ENCODE assay signal across 8 cellular contexts in the genomic region with DNA sequence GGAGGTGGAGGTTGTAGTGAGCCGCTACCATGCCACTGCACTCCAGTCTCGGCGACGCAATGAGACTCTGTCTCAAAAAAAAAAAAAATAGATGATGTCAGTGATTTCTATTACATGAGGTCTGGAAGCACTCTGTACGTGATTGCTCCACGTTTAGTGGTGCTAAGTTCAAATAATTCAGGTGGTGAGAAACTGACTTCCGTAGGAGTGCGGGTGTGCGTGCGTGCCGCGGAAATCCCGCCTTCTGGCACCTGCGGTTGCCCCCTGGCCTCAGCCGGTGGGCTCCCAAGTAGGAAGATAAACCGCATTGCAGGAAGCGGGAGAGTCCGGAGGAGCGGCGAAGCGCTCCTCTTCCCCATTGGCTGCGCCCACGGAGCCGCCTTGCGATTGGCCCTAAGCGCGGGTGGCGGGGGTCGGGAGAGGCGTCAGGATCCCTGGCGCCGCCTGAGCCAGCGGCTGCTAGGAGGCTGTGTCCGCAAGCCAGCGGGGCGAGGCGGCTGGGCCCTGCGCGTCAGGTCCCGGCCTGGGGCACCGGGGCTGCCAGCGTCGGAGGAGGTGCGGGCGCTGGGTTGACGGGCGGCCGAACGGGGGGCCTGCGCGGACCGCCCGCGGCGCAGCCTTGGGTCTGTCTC. TPM values are rescaled to one million over a fixed set of nuclear protein-coding genes. Genes with fewer than 3 reads are reported as not detected.
DNase-seq lines count a peak whose midpoint lies in the region; ATAC-seq and TF ChIP-seq lines count a peak whose summit lies in the region.
"Not testable (repeated sequence)": the region's sequence is repeated elsewhere in the genome, so short reads cannot be mapped to it uniquely, and the experiment has no call there.

No MANE protein-coding gene starts in this region.

- TF ChIP-seq CTCF in endodermal cell (conservative IDR thresholded peaks at IDR 0.05), result not testable (repeated sequence)

- not testable (repeated sequence) for H3K9ac ChIP-seq in endodermal cell (ENCODE audit: extremely low read depth, low read length, poor library complexity, severe bottlenecking)

- not testable (repeated sequence) for H3K4me1 ChIP-seq in endodermal cell (ENCODE audit: control insufficient read depth, insufficient read depth, low read length)

- not testable (repeated sequence) for H3K9me3 Mint-ChIP-seq in activated T-cell treated with anti-CD3 and anti-CD28 coated beads, Interleukin-2, amount 50 U/mL, for 72 hours; endodermal cell

- H3K27ac Mint-ChIP-seq in activated T-cell treated with anti-CD3 and anti-CD28 coated beads, Interleukin-2, amount 50 U/mL, for 72 hours; endodermal cell: not testable (repeated sequence)

- not testable (repeated sequence) for H3K36me3 ChIP-seq in endodermal cell (ENCODE audit: control insufficient read depth, insufficient read depth, low read length)

- H3K4me3 ChIP-seq in endodermal cell (ENCODE audit: low read length), result peak overlapping the region; percentile 60

- H3K9me3 ChIP-seq in endodermal cell (ENCODE audit: control insufficient read depth, low read length), result not testable (repeated sequence)

- peaks cover 32% of the 10 kb centered on the region for H3K27me3 Mint-ChIP-seq in activated T-cell treated with anti-CD3 and anti-CD28 coated beads, Interleukin-2, amount 50 U/mL, for 72 hours (ENCODE audit: low read depth)
- peaks cover 23% of the 10 kb centered on the region for H3K27me3 Mint-ChIP-seq in endodermal cell (ENCODE audit: insufficient read depth)

- H3K36me3 Mint-ChIP-seq in activated T-cell treated with anti-CD3 and anti-CD28 coated beads, Interleukin-2, amount 50 U/mL, for 72 hours (ENCODE audit: insufficient read depth in 2 of 2); endodermal cell (ENCODE audit: low read depth): not testable (repeated sequence)

- not testable (repeated sequence) for H3K27me3 ChIP-seq in endodermal cell (ENCODE audit: control insufficient read depth, insufficient read depth, low read length, poor library complexity, severe bottlenecking)

- not testable (repeated sequence) for H3K27ac ChIP-seq in endodermal cell (ENCODE audit: low read depth, low read length)

- peaks cover 12% of the 10 kb centered on the region for H3K4me1 Mint-ChIP-seq in activated T-cell treated with anti-CD3 and anti-CD28 coated beads, Interleukin-2, amount 50 U/mL, for 72 hours (ENCODE audit: low read depth)
- H3K4me1 Mint-ChIP-seq in endodermal cell, result not testable (repeated sequence)

- DNase-seq in AG20443 (ENCODE audit: low spot score) (peak; percentile 10), NOMO-1 treated with dmso at 0.1 percent for 144 hours (lab: John Stamatoyannopoulos, UW; ENCODE audit: unreplicated experiment) (peak; percentile 44), endodermal cell (peak; percentile 92), lung microvascular endothelial cell (ENCODE audit: low read depth in 2 of 2) (peak; percentile 60 to 71)
- peak; percentile 30 to 40 for DNase-seq in activated T-cell treated with anti-CD3 and anti-CD28 coated beads, Interleukin-2, amount 50 U/mL, for 72 hours
- peak; percentile 47 for DNase-seq in stimulated activated CD4-positive, alpha-beta T cell treated with anti-CD3 and anti-CD28 coated beads, Interleukin-1b, Interleukin-23, amount 100 ng/mL, for 48 hours

- peak; percentile 77 for ATAC-seq in GM18909 (IDR thresholded peaks at IDR 0.05; ENCODE audit: poor library complexity, unreplicated experiment)
- peak; percentile 79 for ATAC-seq in HG03342 (IDR thresholded peaks at IDR 0.05; ENCODE audit: unreplicated experiment)
- ATAC-seq in activated T-cell treated with anti-CD3 and anti-CD28 coated beads, Interleukin-2, amount 50 U/mL, for 72 hours (replicated peaks in 1 of 2), result peak; percentile 83 to 86

- 7 to 13% methylated on average over 14 to 55 of the region's 55 CpGs for WGBS in endodermal cell (ENCODE audit: insufficient coverage in 1 of 2, insufficient read length in 1 of 2), 2 experiments

- peak overlapping the region; percentile 79 to 87 for H3K4me3 Mint-ChIP-seq in activated T-cell treated with anti-CD3 and anti-CD28 coated beads, Interleukin-2, amount 50 U/mL, for 72 hours
- peak overlapping the region; percentile 49 for H3K4me3 Mint-ChIP-seq in endodermal cell

RNA-seq across cellular contexts. Expression of a gene that starts 28.9 kb away (rescaled TPM):
- total RNA-seq in activated T-cell treated with anti-CD3 and anti-CD28 coated beads, Interleukin-2, amount 50 U/mL, for 72 hours, result 10 to 100 TPM; 16.2 to 18.8 TPM
- 10 to 100 TPM; 18.5 to 18.7 TPM for total RNA-seq in endodermal cell
- polyA plus RNA-seq in endodermal cell (2013, experiment 1 of 2), result 11.0 TPM
- 11.0 TPM for polyA plus RNA-seq in endodermal cell (2013, experiment 2 of 2)
- total RNA-seq in lung microvascular endothelial cell, result 6.8 and 6.9 TPM in 2 replicates

Comparison
In these comparisons a context has a peak if more than half of its experiments do, and no peak if none do; other contexts are left out.
1. DNase-seq: peak in every context shown above with its lines; median percentile 92 in endodermal cell; 66 in lung microvascular endothelial cell; 47 in stimulated activated CD4-positive, alpha-beta T cell treated with anti-CD3 and anti-CD28 coated beads, Interleukin-1b, Interleukin-23, amount 100 ng/mL, for 48 hours; 44 in NOMO-1 treated with dmso at 0.1 percent for 144 hours; 35 in activated T-cell treated with anti-CD3 and anti-CD28 coated beads, Interleukin-2, amount 50 U/mL, for 72 hours; 10 in AG20443.